In the genomic region with DNA sequence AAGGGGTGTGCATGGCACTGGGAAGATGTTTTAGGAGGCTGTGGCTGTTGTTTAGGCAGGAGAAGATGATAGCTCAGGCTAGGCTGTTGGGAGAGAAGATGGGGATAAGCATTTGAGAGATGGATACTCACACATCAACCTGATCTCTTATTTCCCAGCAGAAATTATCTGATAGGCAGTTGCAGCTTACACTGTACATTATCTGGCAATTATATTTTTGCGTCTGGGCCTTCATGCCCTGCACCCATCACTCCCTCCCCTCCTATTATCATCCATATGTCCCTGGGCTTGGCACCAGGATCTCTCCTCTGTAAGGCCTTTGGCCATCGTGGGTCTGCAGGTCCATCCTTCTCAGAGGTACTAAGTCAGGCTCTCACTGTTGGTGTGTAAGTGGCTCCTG, we compare ENCODE assay signal across 29 cellular contexts.
"Had no signal": no experiment of that assay in that cellular context is flagged by ENCODE, and none has a peak within 500 bp of the region (broad histone marks: within the 10 kb centered on the region; RNA-seq: fewer than 3 reads in every experiment).

No MANE protein-coding gene starts in this region.

- H3K27me3 ChIP-seq: suprapubic skin, testis, thyroid gland, tibial nerve, transverse colon, upper lobe of left lung, upper lobe of right lung, uterus, vagina had no signal

- H3K36me3 ChIP-seq: stomach, suprapubic skin, thoracic aorta, thyroid gland, tibial artery, tibial nerve, transverse colon, upper lobe of left lung, upper lobe of right lung, uterus, vagina had no signal

- DNase-seq: stimulated activated CD4-positive, alpha-beta T cell treated with anti-CD3 and anti-CD28 coated beads, Interleukin-2, amount 100 ng/mL, for 48 hours; stimulated activated CD4-positive, alpha-beta T cell treated with anti-CD3 and anti-CD28 coated beads, Interleukin-4, amount 100 ng/mL, for 1 hour; stimulated activated CD4-positive, alpha-beta T cell treated with anti-CD3 and anti-CD28 coated beads, Interleukin-4, amount 100 ng/mL, for 24 hours; stimulated activated CD4-positive, alpha-beta T cell treated with anti-CD3 and anti-CD28 coated beads, Interleukin-4, amount 100 ng/mL, for 4 hours; stimulated activated CD8-positive, alpha-beta memory T cell treated with anti-CD3 and anti-CD28 coated beads, Interleukin-4, amount 100 ng/mL, for 48 hours; stimulated activated naive B cell treated with anti-CD40 and anti-IgM and Interleukin-4, amounts not matched to agents 10 μg/mL and 1 μg/mL and 100 μg/mL, for 72 hours; stimulated activated naive CD4-positive, alpha-beta T cell; stimulated activated naive CD4-positive, alpha-beta T cell treated with Interleukin-2 at 50 U/mL for 16 hours; stimulated activated naive CD8-positive, alpha-beta T cell treated with anti-CD3 and anti-CD28 coated beads, Interleukin-15, amount 100 ng/mL, for 72 hours; stimulated activated naive CD8-positive, alpha-beta T cell treated with anti-CD3 and anti-CD28 coated beads, Interleukin-15, Interleukin-2, amounts not matched to agents 100 U/mL and 50 U/mL, for 24 hours; stomach; substantia nigra; testis; thyroid gland; tibial artery; transverse colon; trophoblast cell; upper lobe of left lung; upper lobe of right lung; uterus had no signal

- H3K4me3 Mint-ChIP-seq: stimulated activated effector memory CD8-positive, alpha-beta T cell treated with anti-CD3 and anti-CD28 coated beads, Interleukin-12 subunit alpha, Interleukin-12 subunit beta, amount 100 ng/mL, for 72 hours; stimulated activated memory B cell treated with anti-CD40 and anti-IgM and Interleukin-4, amounts not matched to agents 10 μg/mL and 1 μg/mL and 100 μg/mL, for 72 hours; stimulated activated naive B cell treated with anti-CD40 and anti-IgM and Interleukin-4, amounts not matched to agents 10 μg/mL and 1 μg/mL and 100 μg/mL, for 72 hours; stimulated activated naive CD8-positive, alpha-beta T cell treated with anti-CD3 and anti-CD28 coated beads, Interleukin-15, amount 100 ng/mL, for 72 hours; stimulated activated naive CD8-positive, alpha-beta T cell treated with anti-CD3 and anti-CD28 coated beads, Interleukin-15, Interleukin-2, amounts not matched to agents 100 ng/mL and 50 ng/mL, for 24 hours; type B pancreatic cell had no signal

- H3K4me3 ChIP-seq: stomach, suprapubic skin, testis, thoracic aorta, thyroid gland, tibial artery, tibial nerve, transverse colon, upper lobe of left lung, upper lobe of right lung, uterus, vagina had no signal

- H3K36me3 Mint-ChIP-seq: stimulated activated effector memory CD8-positive, alpha-beta T cell treated with anti-CD3 and anti-CD28 coated beads, Interleukin-12 subunit alpha, Interleukin-12 subunit beta, amount 100 ng/mL, for 72 hours; stimulated activated memory B cell treated with anti-CD40 and anti-IgM and Interleukin-4, amounts not matched to agents 10 μg/mL and 1 μg/mL and 100 μg/mL, for 72 hours; stimulated activated naive B cell treated with anti-CD40 and anti-IgM and Interleukin-4, amounts not matched to agents 10 μg/mL and 1 μg/mL and 100 μg/mL, for 72 hours; type B pancreatic cell had no signal

- H3K4me1 ChIP-seq: suprapubic skin, testis, thyroid gland, tibial artery, tibial nerve, transverse colon, upper lobe of left lung, upper lobe of right lung, uterus, vagina had no signal

- H3K27ac ChIP-seq: stomach, suprapubic skin, testis, thoracic aorta, thyroid gland, tibial artery, tibial nerve, transverse colon, upper lobe of left lung, upper lobe of right lung, uterus, vagina had no signal

- FAIRE-seq: urothelium cell line had no signal

- H3K4me1 Mint-ChIP-seq: stimulated activated effector memory CD8-positive, alpha-beta T cell treated with anti-CD3 and anti-CD28 coated beads, Interleukin-12 subunit alpha, Interleukin-12 subunit beta, amount 100 ng/mL, for 72 hours; stimulated activated memory B cell treated with anti-CD40 and anti-IgM and Interleukin-4, amounts not matched to agents 10 μg/mL and 1 μg/mL and 100 μg/mL, for 72 hours; stimulated activated naive B cell treated with anti-CD40 and anti-IgM and Interleukin-4, amounts not matched to agents 10 μg/mL and 1 μg/mL and 100 μg/mL, for 72 hours; stimulated activated naive CD8-positive, alpha-beta T cell treated with anti-CD3 and anti-CD28 coated beads, Interleukin-15, amount 100 ng/mL, for 72 hours had no signal

- H3K27ac Mint-ChIP-seq: stimulated activated effector memory CD8-positive, alpha-beta T cell treated with anti-CD3 and anti-CD28 coated beads, Interleukin-12 subunit alpha, Interleukin-12 subunit beta, amount 100 ng/mL, for 72 hours; stimulated activated memory B cell treated with anti-CD40 and anti-IgM and Interleukin-4, amounts not matched to agents 10 μg/mL and 1 μg/mL and 100 μg/mL, for 72 hours; stimulated activated naive B cell treated with anti-CD40 and anti-IgM and Interleukin-4, amounts not matched to agents 10 μg/mL and 1 μg/mL and 100 μg/mL, for 72 hours; stimulated activated naive CD8-positive, alpha-beta T cell treated with anti-CD3 and anti-CD28 coated beads, Interleukin-15, amount 100 ng/mL, for 72 hours; stimulated activated naive CD8-positive, alpha-beta T cell treated with anti-CD3 and anti-CD28 coated beads, Interleukin-15, Interleukin-2, amounts not matched to agents 100 ng/mL and 50 ng/mL, for 24 hours; type B pancreatic cell had no signal

- H3K27me3 Mint-ChIP-seq: stimulated activated memory B cell treated with anti-CD40 and anti-IgM and Interleukin-4, amounts not matched to agents 10 μg/mL and 1 μg/mL and 100 μg/mL, for 72 hours; stimulated activated naive B cell treated with anti-CD40 and anti-IgM and Interleukin-4, amounts not matched to agents 10 μg/mL and 1 μg/mL and 100 μg/mL, for 72 hours; stimulated activated naive CD8-positive, alpha-beta T cell treated with anti-CD3 and anti-CD28 coated beads, Interleukin-15, Interleukin-2, amounts not matched to agents 100 ng/mL and 50 ng/mL, for 24 hours had no signal

- H3K9me3 Mint-ChIP-seq: stimulated activated naive CD8-positive, alpha-beta T cell treated with anti-CD3 and anti-CD28 coated beads, Interleukin-15, Interleukin-2, amounts not matched to agents 100 ng/mL and 50 ng/mL, for 24 hours; type B pancreatic cell had no signal

- H3K9me3 ChIP-seq: suprapubic skin, testis, thoracic aorta, thyroid gland, tibial artery, tibial nerve, transverse colon, upper lobe of left lung, upper lobe of right lung, uterus, vagina had no signal

- ATAC-seq: stimulated activated effector memory CD8-positive, alpha-beta T cell treated with anti-CD3 and anti-CD28 coated beads, Interleukin-12 subunit alpha, Interleukin-12 subunit beta, amount 100 ng/mL, for 72 hours; stimulated activated memory B cell treated with anti-CD40 and anti-IgM and Interleukin-4, amounts not matched to agents 10 μg/mL and 1 μg/mL and 100 μg/mL, for 72 hours; stimulated activated naive B cell treated with anti-CD40 and anti-IgM and Interleukin-4, amounts not matched to agents 10 μg/mL and 1 μg/mL and 100 μg/mL, for 72 hours; stimulated activated naive CD8-positive, alpha-beta T cell treated with anti-CD3 and anti-CD28 coated beads, Interleukin-15, amount 100 ng/mL, for 72 hours; stimulated activated naive CD8-positive, alpha-beta T cell treated with anti-CD3 and anti-CD28 coated beads, Interleukin-15, Interleukin-2, amounts not matched to agents 100 U/mL and 50 U/mL, for 24 hours; upper lobe of right lung had no signal
